22 cellular contexts compared by ENCODE assay signal in genomic region chr11:44826922-44827643, GRCh38.
"Had no signal": no experiment of that assay in that cellular context is flagged by ENCODE, and none has a peak within 500 bp of the region (broad histone marks: within the 10 kb centered on the region; RNA-seq: fewer than 3 reads in every experiment).

No MANE protein-coding gene starts in this region.

- H3K36me3 ChIP-seq: esophagus squamous epithelium, sigmoid colon, stomach, tibial nerve had no signal

- ATAC-seq: activated CD4-positive, alpha-beta T cell treated with anti-CD3 and anti-CD28 coated beads for 36 hours; naive thymus-derived CD4-positive, alpha-beta T cell; stimulated activated memory B cell treated with anti-CD40 and anti-IgM and Interleukin-4, amounts not matched to agents 10 μg/mL and 1 μg/mL and 100 μg/mL, for 72 hours had no signal

- H3K27ac ChIP-seq: esophagus squamous epithelium, stomach, tibial nerve had no signal

- H3K9me3 ChIP-seq: esophagus squamous epithelium, sigmoid colon, tibial nerve had no signal

- H3K4me3 ChIP-seq: esophagus squamous epithelium, sigmoid colon, stomach, tibial nerve had no signal

- DNase-seq: activated B cell treated with CpG ODN at 0.5 μM for 24 hours; activated CD4-positive, alpha-beta T cell treated with anti-CD3 and anti-CD28 coated beads for 36 hours; activated CD4-positive, alpha-beta T cell treated with anti-CD3 and anti-CD28 coated beads, Interleukin-2, amount 50 U/mL, for 4 hours; activated CD8-positive, alpha-beta memory T cell treated with anti-CD3 and anti-CD28 coated beads for 24 hours; activated gamma-delta T cell; activated naive CD4-positive, alpha-beta T cell treated with anti-CD3 and anti-CD28 coated beads, Interleukin-2, amount 50 U/mL, for 16 hours; amygdala; central memory CD4-positive, alpha-beta T cell; endodermal cell; esophagus squamous epithelium; glutamatergic neuron; midbrain; naive thymus-derived CD4-positive, alpha-beta T cell; sigmoid colon; small intestine; stimulated activated CD4-positive, alpha-beta T cell treated with anti-CD3 and anti-CD28 coated beads, Interleukin-1b, Interleukin-23, amount 100 ng/mL, for 48 hours; stimulated activated CD4-positive, alpha-beta T cell treated with anti-CD3 and anti-CD28 coated beads, Interleukin-4, amount 100 ng/mL, for 4 hours; stimulated activated CD8-positive, alpha-beta memory T cell treated with anti-CD3 and anti-CD28 coated beads, Interleukin-4, amount 100 ng/mL, for 48 hours; stomach; T-helper 1 cell had no signal

- H3K27me3 ChIP-seq: esophagus squamous epithelium, sigmoid colon, stomach, tibial nerve had no signal
